Comparison of ENCODE assay signal across 1 cellular context in the genomic region with DNA sequence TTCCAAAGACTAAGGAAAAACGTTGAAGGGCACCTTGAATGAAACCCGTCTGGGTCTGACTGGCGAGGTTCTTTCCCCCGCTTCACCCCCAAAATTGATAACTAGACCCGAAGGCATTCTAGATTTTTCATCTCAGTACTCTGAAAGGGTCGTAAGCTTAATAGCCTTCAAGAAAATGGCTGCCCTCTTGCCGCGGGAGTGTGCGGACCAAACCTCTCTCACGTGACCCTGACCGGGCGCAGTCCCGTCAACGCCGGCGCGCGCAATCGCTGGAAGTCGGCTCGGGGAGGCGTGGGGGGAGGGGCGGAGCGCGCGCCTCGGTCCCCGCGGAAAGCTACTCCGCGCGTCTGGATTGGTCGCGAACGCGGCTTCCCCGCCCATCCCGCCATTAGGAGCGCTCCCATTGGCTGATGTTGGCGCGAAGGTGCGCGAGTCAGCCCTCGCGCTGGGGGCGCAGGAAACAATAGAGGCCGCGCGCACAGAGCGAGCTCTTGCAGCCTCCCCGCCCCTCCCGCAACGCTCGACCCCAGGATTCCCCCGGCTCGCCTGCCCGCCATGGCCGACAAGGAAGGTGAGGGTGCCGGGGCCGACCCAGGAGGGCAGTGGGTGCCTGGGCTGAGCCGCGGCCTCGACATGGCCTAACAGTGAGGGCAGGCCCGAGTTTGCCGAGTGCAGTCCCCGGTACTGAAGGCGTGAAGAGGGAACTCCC.
TF ChIP-seq lines count a peak whose summit lies in the region.

A gene (plus strand): TSS at position 457 of the 709 bp plus-strand sequence. CDS start 99 bp downstream, at position 556.

TF ChIP-seq in HEK293, 187 proteins besides CTCF, POLR2A, EP300 and RAD21 (continued from another document and continues in another):
- TF ChIP-seq, protein P1, sequence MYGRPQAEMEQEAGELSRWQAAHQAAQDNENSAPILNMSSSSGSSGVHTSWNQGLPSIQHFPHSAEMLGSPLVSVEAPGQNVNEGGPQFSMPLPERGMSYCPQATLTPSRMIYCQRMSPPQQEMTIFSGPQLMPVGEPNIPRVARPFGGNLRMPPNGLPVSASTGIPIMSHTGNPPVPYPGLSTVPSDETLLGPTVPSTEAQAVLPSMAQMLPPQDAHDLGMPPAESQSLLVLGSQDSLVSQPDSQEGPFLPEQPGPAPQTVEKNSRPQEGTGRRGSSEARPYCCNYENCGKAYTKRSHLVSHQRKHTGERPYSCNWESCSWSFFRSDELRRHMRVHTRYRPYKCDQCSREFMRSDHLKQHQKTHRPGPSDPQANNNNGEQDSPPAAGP (tag by site-specific recombination; IDR thresholded peaks at IDR 0.05), result 0 out of 2 replicates have a peak, but pooled peaks have one; percentile 45
- TF ChIP-seq ZNF292 (tag by site-specific recombination; IDR thresholded peaks at IDR 0.05; ENCODE audit: borderline replicate concordance, low read depth) (no peak), ZNF76 (tag by site-specific recombination; IDR thresholded peaks at IDR 0.05; ENCODE audit: borderline replicate concordance, low read depth) (peak; percentile 85), ZNF48 (tag by site-specific recombination; IDR thresholded peaks at IDR 0.05) (no peak), OVOL3 (tag by site-specific recombination; IDR thresholded peaks at IDR 0.05) (no peak), ZNF133 (tag by site-specific recombination; IDR thresholded peaks at IDR 0.05) (no peak), ZNF114 (tag by site-specific recombination; IDR thresholded peaks at IDR 0.05) (no peak), ZNF600 (tag by site-specific recombination; IDR thresholded peaks at IDR 0.05) (peak; percentile 44; the same call in 1 of the 2 replicates), ZBTB1 (tag by site-specific recombination; IDR thresholded peaks at IDR 0.05) (peak; percentile 99), ZNF843 (tag by site-specific recombination; IDR thresholded peaks at IDR 0.05) (no peak; the same call in 1 of the 2 replicates), ZNF174 (tag by site-specific recombination; IDR thresholded peaks at IDR 0.05) (no peak), ZSCAN30 (tag by site-specific recombination; IDR thresholded peaks at IDR 0.05) (peak; percentile 30), ZNF629 (tag by site-specific recombination; IDR thresholded peaks at IDR 0.05) (peak; percentile 31), ZNF561 (tag by site-specific recombination; IDR thresholded peaks at IDR 0.05; ENCODE audit: borderline replicate concordance) (no peak; the same call in 1 of the 2 replicates), ZNF394 (tag by site-specific recombination; IDR thresholded peaks at IDR 0.05; ENCODE audit: borderline replicate concordance) (peak; percentile 92), ZNF221 (tag by site-specific recombination; IDR thresholded peaks at IDR 0.05; ENCODE audit: borderline replicate concordance) (no peak), ZNF610 (tag by site-specific recombination; IDR thresholded peaks at IDR 0.05; ENCODE audit: borderline replicate concordance) (0 out of 2 replicates have a peak, but pooled peaks have one; percentile 19), ZXDB (tag by site-specific recombination; IDR thresholded peaks at IDR 0.05) (peak; percentile 63; the same call in 1 of the 2 replicates), GFI1B (tag by site-specific recombination; IDR thresholded peaks at IDR 0.05) (no peak), ZNF416 (tag by site-specific recombination; IDR thresholded peaks at IDR 0.05) (no peak), TCF7L2 (IDR thresholded peaks at IDR 0.05; ENCODE audit: borderline replicate concordance, low read depth, low read length) (no peak), KLF10 (tag by site-specific recombination; IDR thresholded peaks at IDR 0.05) (peak; percentile 62; the same call in 1 of the 2 replicates), ZNF23 (tag by site-specific recombination; IDR thresholded peaks at IDR 0.05; ENCODE audit: borderline replicate concordance) (no peak)
- TF ChIP-seq, protein P2, sequence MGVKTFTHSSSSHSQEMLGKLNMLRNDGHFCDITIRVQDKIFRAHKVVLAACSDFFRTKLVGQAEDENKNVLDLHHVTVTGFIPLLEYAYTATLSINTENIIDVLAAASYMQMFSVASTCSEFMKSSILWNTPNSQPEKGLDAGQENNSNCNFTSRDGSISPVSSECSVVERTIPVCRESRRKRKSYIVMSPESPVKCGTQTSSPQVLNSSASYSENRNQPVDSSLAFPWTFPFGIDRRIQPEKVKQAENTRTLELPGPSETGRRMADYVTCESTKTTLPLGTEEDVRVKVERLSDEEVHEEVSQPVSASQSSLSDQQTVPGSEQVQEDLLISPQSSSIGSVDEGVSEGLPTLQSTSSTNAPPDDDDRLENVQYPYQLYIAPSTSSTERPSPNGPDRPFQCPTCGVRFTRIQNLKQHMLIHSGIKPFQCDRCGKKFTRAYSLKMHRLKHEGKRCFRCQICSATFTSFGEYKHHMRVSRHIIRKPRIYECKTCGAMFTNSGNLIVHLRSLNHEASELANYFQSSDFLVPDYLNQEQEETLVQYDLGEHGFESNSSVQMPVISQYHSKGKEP (tag by site-specific recombination; IDR thresholded peaks at IDR 0.05), result no peak
- TF ChIP-seq, protein P3, sequence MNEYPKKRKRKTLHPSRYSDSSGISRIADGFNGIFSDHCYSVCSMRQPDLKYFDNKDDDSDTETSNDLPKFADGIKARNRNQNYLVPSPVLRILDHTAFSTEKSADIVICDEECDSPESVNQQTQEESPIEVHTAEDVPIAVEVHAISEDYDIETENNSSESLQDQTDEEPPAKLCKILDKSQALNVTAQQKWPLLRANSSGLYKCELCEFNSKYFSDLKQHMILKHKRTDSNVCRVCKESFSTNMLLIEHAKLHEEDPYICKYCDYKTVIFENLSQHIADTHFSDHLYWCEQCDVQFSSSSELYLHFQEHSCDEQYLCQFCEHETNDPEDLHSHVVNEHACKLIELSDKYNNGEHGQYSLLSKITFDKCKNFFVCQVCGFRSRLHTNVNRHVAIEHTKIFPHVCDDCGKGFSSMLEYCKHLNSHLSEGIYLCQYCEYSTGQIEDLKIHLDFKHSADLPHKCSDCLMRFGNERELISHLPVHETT (tag by site-specific recombination; IDR thresholded peaks at IDR 0.05), result peak; percentile 30; the same call in 1 of the 2 replicates
- TF ChIP-seq, protein P4, sequence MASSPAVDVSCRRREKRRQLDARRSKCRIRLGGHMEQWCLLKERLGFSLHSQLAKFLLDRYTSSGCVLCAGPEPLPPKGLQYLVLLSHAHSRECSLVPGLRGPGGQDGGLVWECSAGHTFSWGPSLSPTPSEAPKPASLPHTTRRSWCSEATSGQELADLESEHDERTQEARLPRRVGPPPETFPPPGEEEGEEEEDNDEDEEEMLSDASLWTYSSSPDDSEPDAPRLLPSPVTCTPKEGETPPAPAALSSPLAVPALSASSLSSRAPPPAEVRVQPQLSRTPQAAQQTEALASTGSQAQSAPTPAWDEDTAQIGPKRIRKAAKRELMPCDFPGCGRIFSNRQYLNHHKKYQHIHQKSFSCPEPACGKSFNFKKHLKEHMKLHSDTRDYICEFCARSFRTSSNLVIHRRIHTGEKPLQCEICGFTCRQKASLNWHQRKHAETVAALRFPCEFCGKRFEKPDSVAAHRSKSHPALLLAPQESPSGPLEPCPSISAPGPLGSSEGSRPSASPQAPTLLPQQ (tag by site-specific recombination; IDR thresholded peaks at IDR 0.05), result no peak; the same call in 1 of the 2 replicates
- TF ChIP-seq, protein P5, sequence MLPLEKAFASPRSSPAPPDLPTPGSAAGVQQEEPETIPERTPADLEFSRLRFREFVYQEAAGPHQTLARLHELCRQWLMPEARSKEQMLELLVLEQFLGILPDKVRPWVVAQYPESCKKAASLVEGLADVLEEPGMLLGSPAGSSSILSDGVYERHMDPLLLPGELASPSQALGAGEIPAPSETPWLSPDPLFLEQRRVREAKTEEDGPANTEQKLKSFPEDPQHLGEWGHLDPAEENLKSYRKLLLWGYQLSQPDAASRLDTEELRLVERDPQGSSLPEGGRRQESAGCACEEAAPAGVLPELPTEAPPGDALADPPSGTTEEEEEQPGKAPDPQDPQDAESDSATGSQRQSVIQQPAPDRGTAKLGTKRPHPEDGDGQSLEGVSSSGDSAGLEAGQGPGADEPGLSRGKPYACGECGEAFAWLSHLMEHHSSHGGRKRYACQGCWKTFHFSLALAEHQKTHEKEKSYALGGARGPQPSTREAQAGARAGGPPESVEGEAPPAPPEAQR (tag by site-specific recombination; IDR thresholded peaks at IDR 0.05), result no peak
- TF ChIP-seq, protein P6, sequence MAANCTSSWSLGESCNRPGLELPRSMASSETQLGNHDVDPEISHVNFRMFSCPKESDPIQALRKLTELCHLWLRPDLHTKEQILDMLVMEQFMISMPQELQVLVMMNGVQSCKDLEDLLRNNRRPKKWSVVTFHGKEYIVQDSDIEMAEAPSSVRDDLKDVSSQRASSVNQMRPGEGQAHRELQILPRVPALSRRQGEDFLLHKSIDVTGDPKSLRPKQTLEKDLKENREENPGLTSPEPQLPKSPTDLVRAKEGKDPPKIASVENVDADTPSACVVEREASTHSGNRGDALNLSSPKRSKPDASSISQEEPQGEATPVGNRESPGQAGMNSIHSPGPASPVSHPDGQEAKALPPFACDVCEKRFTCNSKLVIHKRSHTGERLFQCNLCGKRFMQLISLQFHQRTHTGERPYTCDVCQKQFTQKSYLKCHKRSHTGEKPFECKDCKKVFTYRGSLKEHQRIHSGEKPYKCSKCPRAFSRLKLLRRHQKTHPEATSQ (tag by site-specific recombination; IDR thresholded peaks at IDR 0.05), result no peak
- TF ChIP-seq, protein P7, sequence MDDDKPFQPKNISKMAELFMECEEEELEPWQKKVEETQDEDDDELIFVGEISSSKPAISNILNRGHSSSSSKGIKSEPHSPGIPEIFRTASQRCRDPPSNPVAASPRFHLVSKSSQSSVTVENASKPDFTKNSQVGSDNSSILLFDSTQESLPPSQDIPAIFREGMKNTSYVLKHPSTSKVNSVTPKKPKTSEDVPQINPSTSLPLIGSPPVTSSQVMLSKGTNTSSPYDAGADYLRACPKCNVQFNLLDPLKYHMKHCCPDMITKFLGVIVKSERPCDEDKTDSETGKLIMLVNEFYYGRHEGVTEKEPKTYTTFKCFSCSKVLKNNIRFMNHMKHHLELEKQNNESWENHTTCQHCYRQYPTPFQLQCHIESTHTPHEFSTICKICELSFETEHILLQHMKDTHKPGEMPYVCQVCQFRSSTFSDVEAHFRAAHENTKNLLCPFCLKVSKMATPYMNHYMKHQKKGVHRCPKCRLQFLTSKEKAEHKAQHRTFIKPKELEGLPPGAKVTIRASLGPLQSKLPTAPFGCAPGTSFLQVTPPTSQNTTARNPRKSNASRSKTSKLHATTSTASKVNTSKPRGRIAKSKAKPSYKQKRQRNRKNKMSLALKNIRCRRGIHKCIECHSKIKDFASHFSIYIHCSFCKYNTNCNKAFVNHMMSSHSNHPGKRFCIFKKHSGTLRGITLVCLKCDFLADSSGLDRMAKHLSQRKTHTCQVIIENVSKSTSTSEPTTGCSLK (tag by site-specific recombination; IDR thresholded peaks at IDR 0.05), result no peak
- TF ChIP-seq, protein P8, sequence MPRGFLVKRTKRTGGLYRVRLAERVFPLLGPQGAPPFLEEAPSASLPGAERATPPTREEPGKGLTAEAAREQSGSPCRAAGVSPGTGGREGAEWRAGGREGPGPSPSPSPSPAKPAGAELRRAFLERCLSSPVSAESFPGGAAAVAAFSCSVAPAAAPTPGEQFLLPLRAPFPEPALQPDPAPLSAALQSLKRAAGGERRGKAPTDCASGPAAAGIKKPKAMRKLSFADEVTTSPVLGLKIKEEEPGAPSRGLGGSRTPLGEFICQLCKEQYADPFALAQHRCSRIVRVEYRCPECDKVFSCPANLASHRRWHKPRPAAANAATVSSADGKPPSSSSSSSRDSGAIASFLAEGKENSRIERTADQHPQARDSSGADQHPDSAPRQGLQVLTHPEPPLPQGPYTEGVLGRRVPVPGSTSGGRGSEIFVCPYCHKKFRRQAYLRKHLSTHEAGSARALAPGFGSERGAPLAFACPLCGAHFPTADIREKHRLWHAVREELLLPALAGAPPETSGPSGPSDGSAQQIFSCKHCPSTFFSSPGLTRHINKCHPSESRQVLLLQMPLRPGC (tag by site-specific recombination; IDR thresholded peaks at IDR 0.05), result peak; percentile 77
- TF ChIP-seq, protein P9, sequence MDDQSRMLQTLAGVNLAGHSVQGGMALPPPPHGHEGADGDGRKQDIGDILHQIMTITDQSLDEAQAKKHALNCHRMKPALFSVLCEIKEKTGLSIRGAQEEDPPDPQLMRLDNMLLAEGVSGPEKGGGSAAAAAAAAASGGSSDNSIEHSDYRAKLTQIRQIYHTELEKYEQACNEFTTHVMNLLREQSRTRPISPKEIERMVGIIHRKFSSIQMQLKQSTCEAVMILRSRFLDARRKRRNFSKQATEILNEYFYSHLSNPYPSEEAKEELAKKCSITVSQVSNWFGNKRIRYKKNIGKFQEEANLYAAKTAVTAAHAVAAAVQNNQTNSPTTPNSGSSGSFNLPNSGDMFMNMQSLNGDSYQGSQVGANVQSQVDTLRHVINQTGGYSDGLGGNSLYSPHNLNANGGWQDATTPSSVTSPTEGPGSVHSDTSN (CRISPR knock-in tag; IDR thresholded peaks at IDR 0.05), result peak; percentile 98
- TF ChIP-seq, protein P10, sequence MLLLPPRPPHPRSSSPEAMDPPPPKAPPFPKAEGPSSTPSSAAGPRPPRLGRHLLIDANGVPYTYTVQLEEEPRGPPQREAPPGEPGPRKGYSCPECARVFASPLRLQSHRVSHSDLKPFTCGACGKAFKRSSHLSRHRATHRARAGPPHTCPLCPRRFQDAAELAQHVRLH (tag by site-specific recombination; IDR thresholded peaks at IDR 0.05), result 0 out of 2 replicates have a peak, but pooled peaks have one; percentile 8
- TF ChIP-seq, protein P11, sequence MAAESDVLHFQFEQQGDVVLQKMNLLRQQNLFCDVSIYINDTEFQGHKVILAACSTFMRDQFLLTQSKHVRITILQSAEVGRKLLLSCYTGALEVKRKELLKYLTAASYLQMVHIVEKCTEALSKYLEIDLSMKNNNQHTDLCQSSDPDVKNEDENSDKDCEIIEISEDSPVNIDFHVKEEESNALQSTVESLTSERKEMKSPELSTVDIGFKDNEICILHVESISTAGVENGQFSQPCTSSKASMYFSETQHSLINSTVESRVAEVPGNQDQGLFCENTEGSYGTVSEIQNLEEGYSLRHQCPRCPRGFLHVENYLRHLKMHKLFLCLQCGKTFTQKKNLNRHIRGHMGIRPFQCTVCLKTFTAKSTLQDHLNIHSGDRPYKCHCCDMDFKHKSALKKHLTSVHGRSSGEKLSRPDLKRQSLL (tag by site-specific recombination; IDR thresholded peaks at IDR 0.05), result no peak; the same call in 1 of the 2 replicates
- TF ChIP-seq, protein P12, sequence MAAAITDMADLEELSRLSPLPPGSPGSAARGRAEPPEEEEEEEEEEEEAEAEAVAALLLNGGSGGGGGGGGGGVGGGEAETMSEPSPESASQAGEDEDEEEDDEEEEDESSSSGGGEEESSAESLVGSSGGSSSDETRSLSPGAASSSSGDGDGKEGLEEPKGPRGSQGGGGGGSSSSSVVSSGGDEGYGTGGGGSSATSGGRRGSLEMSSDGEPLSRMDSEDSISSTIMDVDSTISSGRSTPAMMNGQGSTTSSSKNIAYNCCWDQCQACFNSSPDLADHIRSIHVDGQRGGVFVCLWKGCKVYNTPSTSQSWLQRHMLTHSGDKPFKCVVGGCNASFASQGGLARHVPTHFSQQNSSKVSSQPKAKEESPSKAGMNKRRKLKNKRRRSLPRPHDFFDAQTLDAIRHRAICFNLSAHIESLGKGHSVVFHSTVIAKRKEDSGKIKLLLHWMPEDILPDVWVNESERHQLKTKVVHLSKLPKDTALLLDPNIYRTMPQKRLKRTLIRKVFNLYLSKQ (tag by site-specific recombination; IDR thresholded peaks at IDR 0.05; ENCODE audit: borderline replicate concordance), result no peak
- TF ChIP-seq, protein P13, sequence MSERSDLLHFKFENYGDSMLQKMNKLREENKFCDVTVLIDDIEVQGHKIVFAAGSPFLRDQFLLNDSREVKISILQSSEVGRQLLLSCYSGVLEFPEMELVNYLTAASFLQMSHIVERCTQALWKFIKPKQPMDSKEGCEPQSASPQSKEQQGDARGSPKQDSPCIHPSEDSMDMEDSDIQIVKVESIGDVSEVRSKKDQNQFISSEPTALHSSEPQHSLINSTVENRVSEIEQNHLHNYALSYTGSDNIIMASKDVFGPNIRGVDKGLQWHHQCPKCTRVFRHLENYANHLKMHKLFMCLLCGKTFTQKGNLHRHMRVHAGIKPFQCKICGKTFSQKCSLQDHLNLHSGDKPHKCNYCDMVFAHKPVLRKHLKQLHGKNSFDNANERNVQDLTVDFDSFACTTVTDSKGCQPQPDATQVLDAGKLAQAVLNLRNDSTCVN (tag by site-specific recombination; optimal IDR thresholded peaks at IDR 0.05), result peak; percentile 100
